ENCODE assay signal across 1 cellular context in genomic region chr6:138105446-138105845, GRCh38.
A peak's percentile ranks its signal among the peaks of the same experiment; 100 is the strongest.
TF ChIP-seq lines count a peak whose summit lies in the region.

No MANE protein-coding gene starts in this region.

TF ChIP-seq in HepG2, 621 proteins besides CTCF, POLR2A, EP300 and RAD21 (continued from another document and continues in another):
- TF ChIP-seq ZHX1 (CRISPR knock-in tag; IDR thresholded peaks at IDR 0.05; ENCODE audit: low read depth) (no peak), ELF4 (CRISPR knock-in tag; IDR thresholded peaks at IDR 0.05; ENCODE audit: borderline replicate concordance) (no peak), MIER3 (CRISPR knock-in tag; IDR thresholded peaks at IDR 0.05; ENCODE audit: borderline replicate concordance) (0 out of 2 replicates have a peak, but pooled peaks have one; percentile 14), ZMYM4 (CRISPR knock-in tag; IDR thresholded peaks at IDR 0.05) (no peak), GTF3A (CRISPR knock-in tag; conservative IDR thresholded peaks at IDR 0.05) (no peak), HBP1 (CRISPR knock-in tag; IDR thresholded peaks at IDR 0.05; ENCODE audit: low read depth) (no peak), RELA (CRISPR knock-in tag; IDR thresholded peaks at IDR 0.05) (no peak), ATM (IDR thresholded peaks at IDR 0.05; ENCODE audit: borderline replicate concordance) (no peak), ZNF879 (CRISPR knock-in tag; IDR thresholded peaks at IDR 0.05) (no peak), KLF12 (CRISPR knock-in tag; IDR thresholded peaks at IDR 0.05; ENCODE audit: borderline replicate concordance) (no peak), ZNF543 (CRISPR knock-in tag; IDR thresholded peaks at IDR 0.05) (no peak), ZNF530 (CRISPR knock-in tag; IDR thresholded peaks at IDR 0.05; ENCODE audit: low read depth) (no peak), ZNF740 (CRISPR knock-in tag; IDR thresholded peaks at IDR 0.05) (no peak), RARA (CRISPR knock-in tag; IDR thresholded peaks at IDR 0.05) (no peak), XRCC5 (optimal IDR thresholded peaks at IDR 0.05; ENCODE audit: low read length) (peak; percentile 18), ZNF33B (CRISPR knock-in tag; IDR thresholded peaks at IDR 0.05) (no peak), KAT7 (CRISPR knock-in tag; IDR thresholded peaks at IDR 0.05; ENCODE audit: borderline replicate concordance) (no peak), ZNF180 (CRISPR knock-in tag; IDR thresholded peaks at IDR 0.05; ENCODE audit: borderline replicate concordance, low read depth) (no peak), AFF4 (CRISPR knock-in tag; IDR thresholded peaks at IDR 0.05) (no peak), GATA4 (IDR thresholded peaks at IDR 0.05; ENCODE audit: borderline replicate concordance, low read depth) (no peak), ISX (CRISPR knock-in tag; conservative IDR thresholded peaks at IDR 0.05) (no peak), MXD3 (CRISPR knock-in tag; IDR thresholded peaks at IDR 0.05) (no peak), ZSCAN29 (CRISPR knock-in tag; conservative IDR thresholded peaks at IDR 0.05) (no peak), CEBPB (IDR thresholded peaks at IDR 0.05; ENCODE audit: borderline replicate concordance, low read depth, low read length) (peak; percentile 60; the same call in 1 of the 2 replicates), REXO4 (CRISPR knock-in tag; IDR thresholded peaks at IDR 0.05; ENCODE audit: borderline replicate concordance) (no peak), ZNF781 (CRISPR knock-in tag; IDR thresholded peaks at IDR 0.05; ENCODE audit: borderline replicate concordance, not compliant biosample characterization) (no peak), SKIL (CRISPR knock-in tag; IDR thresholded peaks at IDR 0.05; ENCODE audit: borderline replicate concordance) (no peak), ZMAT3 (CRISPR knock-in tag; conservative IDR thresholded peaks at IDR 0.05) (no peak), NR2F6 (IDR thresholded peaks at IDR 0.05) (no peak), NR2F6 (CRISPR knock-in tag; IDR thresholded peaks at IDR 0.05) (peak; percentile 26; the same call in 1 of the 2 replicates), ARID4A (CRISPR knock-in tag; IDR thresholded peaks at IDR 0.05; ENCODE audit: borderline replicate concordance) (peak; percentile 30; the same call in 1 of the 2 replicates), PTBP1 (IDR thresholded peaks at IDR 0.05; ENCODE audit: low read depth, low read length, poor library complexity, severe bottlenecking) (no peak), ZNF142 (CRISPR knock-in tag; IDR thresholded peaks at IDR 0.05) (no peak), ZNF282 (IDR thresholded peaks at IDR 0.05; ENCODE audit: partially characterized antibody) (no peak), PBX3 (CRISPR knock-in tag; IDR thresholded peaks at IDR 0.05; ENCODE audit: borderline replicate concordance) (no peak), FOXK2 (IDR thresholded peaks at IDR 0.05) (no peak)
